1 cellular context compared by ENCODE assay signal in genomic region chr11:61334434-61335354, GRCh38.
A peak's percentile ranks its signal among the peaks of the same experiment; 100 is the strongest.
TF ChIP-seq lines count a peak whose summit lies in the region.

No MANE protein-coding gene starts in this region.

TF ChIP-seq in HepG2, 621 proteins besides CTCF, POLR2A, EP300 and RAD21 (continued from another document and continues in another):
- no peak for TF ChIP-seq HNF1A (IDR thresholded peaks at IDR 0.05; ENCODE audit: low read depth)
- TF ChIP-seq HNF1A (CRISPR knock-in tag; IDR thresholded peaks at IDR 0.05; ENCODE audit: borderline replicate concordance), result no peak
- no peak for TF ChIP-seq IRF1 (CRISPR knock-in tag; IDR thresholded peaks at IDR 0.05; ENCODE audit: low read depth)
- TF ChIP-seq ATF3 (CRISPR knock-in tag; IDR thresholded peaks at IDR 0.05), result peak; percentile 76; the same call in 1 of the 2 replicates
- peak; percentile 81 for TF ChIP-seq ZNF280D (CRISPR knock-in tag; IDR thresholded peaks at IDR 0.05)
- TF ChIP-seq ZNF251 (CRISPR knock-in tag; IDR thresholded peaks at IDR 0.05), result no peak
- TF ChIP-seq FOSL1 (CRISPR knock-in tag; IDR thresholded peaks at IDR 0.05; ENCODE audit: borderline replicate concordance), result peak; percentile 53; the same call in 1 of the 2 replicates
- TF ChIP-seq HNRNPH1 (optimal IDR thresholded peaks at IDR 0.05; ENCODE audit: low read depth, low read length), result no peak
- TF ChIP-seq RERE (CRISPR knock-in tag; IDR thresholded peaks at IDR 0.05; ENCODE audit: low read depth), result no peak
- TF ChIP-seq BORCS8-MEF2B (CRISPR knock-in tag; IDR thresholded peaks at IDR 0.05), result no peak; the same call in 1 of the 2 replicates
- 0 out of 2 replicates have a peak, but pooled peaks have one; percentile 30 for TF ChIP-seq BCL6 (CRISPR knock-in tag; IDR thresholded peaks at IDR 0.05)
- TF ChIP-seq CEBPB (IDR thresholded peaks at IDR 0.05; ENCODE audit: borderline replicate concordance, low read depth, low read length), result no peak
- TF ChIP-seq ZNF512 (CRISPR knock-in tag; IDR thresholded peaks at IDR 0.05), result no peak
- TF ChIP-seq TRIM22 (IDR thresholded peaks at IDR 0.05), result no peak
- TF ChIP-seq ZSCAN5A (CRISPR knock-in tag; IDR thresholded peaks at IDR 0.05; ENCODE audit: borderline replicate concordance), result no peak
- TF ChIP-seq RXRB (CRISPR knock-in tag; IDR thresholded peaks at IDR 0.05; ENCODE audit: borderline replicate concordance), result peak; percentile 60; the same call in 1 of the 2 replicates
- no peak for TF ChIP-seq LRRFIP1 (CRISPR knock-in tag; conservative IDR thresholded peaks at IDR 0.05)
- no peak for TF ChIP-seq JUN (CRISPR knock-in tag; IDR thresholded peaks at IDR 0.05)
- TF ChIP-seq U2AF2 (IDR thresholded peaks at IDR 0.05; ENCODE audit: low read depth, low read length), result no peak
- no peak for TF ChIP-seq HNRNPL (IDR thresholded peaks at IDR 0.05; ENCODE audit: low read depth, low read length)
- no peak for TF ChIP-seq ZBTB44 (CRISPR knock-in tag; IDR thresholded peaks at IDR 0.05)
- no peak for TF ChIP-seq ZNF256 (CRISPR knock-in tag; conservative IDR thresholded peaks at IDR 0.05)
- no peak for TF ChIP-seq SETDB1 (CRISPR knock-in tag; IDR thresholded peaks at IDR 0.05; ENCODE audit: borderline replicate concordance)
- TF ChIP-seq ZNF770 (CRISPR knock-in tag; IDR thresholded peaks at IDR 0.05), result no peak
- TF ChIP-seq CCAR2 (optimal IDR thresholded peaks at IDR 0.05; ENCODE audit: low read depth, low read length), result no peak
